ENCODE assay signal across 24 cellular contexts in genomic region chr6:162940426-162940825, GRCh38.
A peak's percentile ranks its signal among the peaks of the same experiment; 100 is the strongest.
DNase-seq lines count a peak whose midpoint lies in the region; ATAC-seq and TF ChIP-seq lines count a peak whose summit lies in the region.
"Had no signal": no experiment of that assay in that cellular context is flagged by ENCODE, and none has a peak within 500 bp of the region (broad histone marks: within the 10 kb centered on the region; RNA-seq: fewer than 3 reads in every experiment).

No MANE protein-coding gene starts in this region.

- ATAC-seq in left ventricle myocardium superior = peak; percentile 48
- ATAC-seq: activated CD8-positive, alpha-beta memory T cell treated with anti-CD3 and anti-CD28 coated beads, Interleukin-2, amount 10 ng/mL, durations not matched to agents 7 days and 5 days had no signal

- peak overlapping the region; percentile 38 for H3K27ac ChIP-seq in GM23248
- H3K27ac ChIP-seq: Peyer's patch, SJCRH30, spleen, upper lobe of left lung had no signal

- no peaks in the 10 kb centered on the region for H3K9me2 ChIP-seq in GM23248 (ENCODE audit: insufficient read depth)

- WGBS in GM23248 (ENCODE audit: low coverage in 1 of 2, low lambda C conversion rate in 2 of 2, missing lambda C conversion rate in 2 of 2), 2 experiments = 28 to 35% methylated on average over 5 of the region's 5 CpGs

- DNase-seq in GM23248 = peak; percentile 61
- DNase-seq in left ventricle myocardium superior = no peak
- DNase-seq in inferior parietal cortex (ENCODE audit: extremely low spot score) = no peak
- DNase-seq in Caco-2 = no peak
- DNase-seq in activated naive CD4-positive, alpha-beta T cell treated with anti-CD3 and anti-CD28 coated beads, Interleukin-2, amount 50 U/mL, for 16 hours = no peak
- DNase-seq: activated B cell treated with CpG ODN at 0.5 μM for 24 hours; activated CD4-positive, alpha-beta T cell treated with anti-CD3 and anti-CD28 coated beads, Interleukin-2, amount 50 U/mL, for 1 hour; activated CD8-positive, alpha-beta memory T cell treated with anti-CD3 and anti-CD28 coated beads, Interleukin-2, amount 10 ng/mL, durations not matched to agents 7 days and 5 days; activated naive CD4-positive, alpha-beta T cell; activated T-cell treated with anti-CD3 and anti-CD28 coated beads, Interleukin-2, amount 50 U/mL, for 48 hours; dermis blood vessel endothelial cell; KBM-7; MM.1S; naive B cell; NCI-H1436; NCI-H748 treated with DMSO at 0.1 percent for 48 hours; occipital lobe; Peyer's patch; SJCRH30; spleen; stimulated activated CD4-positive, alpha-beta T cell treated with anti-CD3 and anti-CD28 coated beads, Interleukin-2, amount 100 ng/mL, for 48 hours had no signal

- POLR2A ChIA-PET in Caco-2 (lab: Charles Lee) = no interaction called here

- 0 out of 2 replicates have a peak overlapping the region, but pooled peaks have one; percentile 15 for H3K9ac ChIP-seq in GM23248
- H3K9ac ChIP-seq in skeletal muscle satellite cell (ENCODE audit: low read depth, low read length) = no peak overlapping the region

- H3K9me3 ChIP-seq in GM23248 (ENCODE audit: low read depth) (peaks cover under 1% of the 10 kb centered on the region), skeletal muscle satellite cell (replicated peaks; ENCODE audit: low read length) (no peaks in the 10 kb centered on the region), Caco-2 (peaks cover 11% of the 10 kb centered on the region; the same call in 1 of the 2 replicates)
- H3K9me3 ChIP-seq: SJCRH30 had no signal

- no TSS peak for BruUV-seq in Caco-2 (replicated peaks; lab: Mats Ljungman, UMichigan)

- H3K79me2 ChIP-seq in GM23248 (ENCODE audit: insufficient read depth) = no peaks in the 10 kb centered on the region

- H2AFZ ChIP-seq in GM23248 = peak overlapping the region; percentile 82

- H3K27ac Mint-ChIP-seq in brain (peak overlapping the region; percentile 1 to 79 (median 42)), Caco-2 (ENCODE audit: unreplicated experiment) (no peak overlapping the region)
- H3K27ac Mint-ChIP-seq: activated B cell treated with CpG ODN at 0.5 μM for 24 hours; activated CD8-positive, alpha-beta memory T cell treated with anti-CD3 and anti-CD28 coated beads, Interleukin-2, amount 10 ng/mL, durations not matched to agents 7 days and 5 days; naive B cell had no signal

- H3K4me3 ChIP-seq in GM23248 (peak overlapping the region; percentile 23), skeletal muscle satellite cell (ENCODE audit: low read length) (no peak overlapping the region), Caco-2 (ENCODE audit: low read depth, low read length) (no peak overlapping the region)
- H3K4me3 ChIP-seq: Peyer's patch, SJCRH30, spleen, upper lobe of left lung had no signal

- intact Hi-C loops in left ventricle myocardium superior (cut with micrococcal nuclease) = no loop called here
- intact Hi-C loops in Caco-2 (cut with micrococcal nuclease; ENCODE audit: unreplicated experiment) = no loop called here

- H3K27me3 ChIP-seq in GM23248 (replicated peaks; ENCODE audit: insufficient read depth) (no peaks in the 10 kb centered on the region), skeletal muscle satellite cell (ENCODE audit: control insufficient read depth, insufficient read depth, low read length) (no peaks in the 10 kb centered on the region), Caco-2 (replicated peaks; ENCODE audit: control insufficient read depth, insufficient read depth, low read length) (no peaks in the 10 kb centered on the region)
- H3K27me3 ChIP-seq: Peyer's patch, SJCRH30, spleen, upper lobe of left lung had no signal

- no peak for TF ChIP-seq CTCF in brain (conservative IDR thresholded peaks at IDR 0.05)
- TF ChIP-seq CTCF in Caco-2 (IDR thresholded peaks at IDR 0.05; ENCODE audit: insufficient read depth in 1 of 2, low read depth in 1 of 2, low read length in 1 of 2, severe bottlenecking in 1 of 2, unreplicated experiment in 1 of 2) = no peak

- H3K36me3 ChIP-seq in GM23248 (ENCODE audit: low read depth) = no peaks in the 10 kb centered on the region
- H3K36me3 ChIP-seq in skeletal muscle satellite cell (ENCODE audit: insufficient read depth, low read length) = no peaks in the 10 kb centered on the region
- no peaks in the 10 kb centered on the region for H3K36me3 ChIP-seq in Caco-2 (ENCODE audit: control insufficient read depth, insufficient read depth, low read length)
- H3K36me3 ChIP-seq: Peyer's patch, SJCRH30, spleen, upper lobe of left lung had no signal

- peak overlapping the region in 1 of 5 experiments; percentile 28 for H3K4me3 Mint-ChIP-seq in brain
- no peak overlapping the region for H3K4me3 Mint-ChIP-seq in Caco-2 (ENCODE audit: unreplicated experiment)
- H3K4me3 Mint-ChIP-seq: activated B cell treated with CpG ODN at 0.5 μM for 24 hours; activated CD8-positive, alpha-beta memory T cell treated with anti-CD3 and anti-CD28 coated beads, Interleukin-2, amount 10 ng/mL, durations not matched to agents 7 days and 5 days; naive B cell had no signal

- H3K4me1 ChIP-seq in GM23248 (ENCODE audit: insufficient read depth) (0 out of 2 replicates have a peak, but pooled peaks cover 9% of the 10 kb centered on the region), skeletal muscle satellite cell (ENCODE audit: control insufficient read depth, insufficient read depth, low read length) (peaks cover 8% of the 10 kb centered on the region), Caco-2 (no peaks in the 10 kb centered on the region)
- H3K4me1 ChIP-seq: Peyer's patch, SJCRH30, spleen, upper lobe of left lung had no signal

- CTCF ChIA-PET in Caco-2 (lab: Charles Lee) = no interaction called here

- H3K4me1 Mint-ChIP-seq in brain = peaks cover 28% of the 10 kb centered on the region
- no peaks in the 10 kb centered on the region for H3K4me1 Mint-ChIP-seq in Caco-2 (ENCODE audit: low read depth, unreplicated experiment)
- H3K4me1 Mint-ChIP-seq: activated B cell treated with CpG ODN at 0.5 μM for 24 hours; activated CD8-positive, alpha-beta memory T cell treated with anti-CD3 and anti-CD28 coated beads, Interleukin-2, amount 10 ng/mL, durations not matched to agents 7 days and 5 days; naive B cell had no signal

- no peaks in the 10 kb centered on the region for H4K20me1 ChIP-seq in GM23248 (ENCODE audit: insufficient read depth)

- in situ Hi-C loops in GM23248 (cut with MboI) = no loop called here

- no peaks in the 10 kb centered on the region for H3K27me3 Mint-ChIP-seq in brain
- no peaks in the 10 kb centered on the region for H3K27me3 Mint-ChIP-seq in Caco-2 (ENCODE audit: insufficient read depth, unreplicated experiment)
- H3K27me3 Mint-ChIP-seq: activated B cell treated with CpG ODN at 0.5 μM for 24 hours; activated CD8-positive, alpha-beta memory T cell treated with anti-CD3 and anti-CD28 coated beads, Interleukin-2, amount 10 ng/mL, durations not matched to agents 7 days and 5 days; naive B cell had no signal

- H3K9me3 Mint-ChIP-seq in brain (peaks cover 21 to 45% (median 33%) of the 10 kb centered on the region in 5 experiments), Caco-2 (ENCODE audit: unreplicated experiment) (peaks cover 8% of the 10 kb centered on the region)

- H3F3A ChIP-seq in GM23248 (ENCODE audit: insufficient read depth) = no peaks in the 10 kb centered on the region

- H3K36me3 Mint-ChIP-seq in brain = peaks cover 24% of the 10 kb centered on the region
- H3K36me3 Mint-ChIP-seq in Caco-2 (ENCODE audit: insufficient read depth, unreplicated experiment) = no peaks in the 10 kb centered on the region
- H3K36me3 Mint-ChIP-seq: activated CD8-positive, alpha-beta memory T cell treated with anti-CD3 and anti-CD28 coated beads, Interleukin-2, amount 10 ng/mL, durations not matched to agents 7 days and 5 days had no signal

- H3K4me2 ChIP-seq in GM23248 (ENCODE audit: unreplicated experiment) = peak overlapping the region; percentile 49
- H3K4me2 ChIP-seq in skeletal muscle satellite cell (ENCODE audit: low read length) = peak overlapping the region; percentile 0
